In genomic region chr2:109129356-109129920, GRCh38 we compare ENCODE assay signal across 8 cellular contexts. TPM values are rescaled to one million over a fixed set of nuclear protein-coding genes. Genes with fewer than 3 reads are reported as not detected.
DNase-seq lines count a peak whose midpoint lies in the region; ATAC-seq and TF ChIP-seq lines count a peak whose summit lies in the region.

No MANE protein-coding gene starts in this region.

- no peaks in the 10 kb centered on the region for H3K36me3 Mint-ChIP-seq in stimulated activated naive CD8-positive, alpha-beta T cell treated with anti-CD3 and anti-CD28 coated beads, Interleukin-15, Interleukin-2, amounts not matched to agents 100 ng/mL and 50 ng/mL, for 24 hours (ENCODE audit: low read depth)

- no peak overlapping the region for H3K27ac Mint-ChIP-seq in stimulated activated naive CD8-positive, alpha-beta T cell treated with anti-CD3 and anti-CD28 coated beads, Interleukin-15, Interleukin-2, amounts not matched to agents 100 ng/mL and 50 ng/mL, for 24 hours

- H3K4me3 ChIP-seq in coronary artery (peak overlapping the region; percentile 96), right lobe of liver (peak overlapping the region; percentile 49 to 60 (median 54))

- H3K9me3 Mint-ChIP-seq in stimulated activated naive CD8-positive, alpha-beta T cell treated with anti-CD3 and anti-CD28 coated beads, Interleukin-15, Interleukin-2, amounts not matched to agents 100 ng/mL and 50 ng/mL, for 24 hours: no peaks in the 10 kb centered on the region

- H3K27ac ChIP-seq in RWPE1: peak overlapping the region; percentile 72
- H3K27ac ChIP-seq in coronary artery: peak overlapping the region; percentile 87 to 95
- H3K27ac ChIP-seq in right lobe of liver: peak overlapping the region in 1 of 3 donors; percentile 69

- TF ChIP-seq POLR2A in right lobe of liver (IDR thresholded peaks at IDR 0.05): no peak

- no peaks in the 10 kb centered on the region for H3K36me3 ChIP-seq in right lobe of liver

- POLR2A ChIA-PET in RWPE1 (lab: Yijun Ruan, JAX; ENCODE audit: low non-redundant PET): no interaction called here

- peak overlapping the region; percentile 66 for H3K4me3 Mint-ChIP-seq in stimulated activated naive CD8-positive, alpha-beta T cell treated with anti-CD3 and anti-CD28 coated beads, Interleukin-15, Interleukin-2, amounts not matched to agents 100 ng/mL and 50 ng/mL, for 24 hours

- WGBS in right lobe of liver (ENCODE audit: insufficient coverage, low coverage, low lambda C conversion rate, missing lambda C conversion rate): no CpG with 5 or more reads among the region's 70 CpGs

- CTCF ChIA-PET in RWPE1 (lab: Yijun Ruan, JAX): interaction anchor here (0.6 to 1.2 kb wide), 5 partner anchors 97 to 394 kb away, joined by 3 to 4 read pairs (median 3); partner anchors contain the start of gene EDAR

- H3K27me3 Mint-ChIP-seq in stimulated activated naive CD8-positive, alpha-beta T cell treated with anti-CD3 and anti-CD28 coated beads, Interleukin-15, Interleukin-2, amounts not matched to agents 100 ng/mL and 50 ng/mL, for 24 hours: peaks cover 12% of the 10 kb centered on the region

- peak; percentile 48 for DNase-seq in NCI-H748 (lab: John Stamatoyannopoulos, UW; ENCODE audit: unreplicated experiment)
- DNase-seq in NCI-H748 treated with DMSO at 0.1 percent for 48 hours (lab: John Stamatoyannopoulos, UW): no peak
- DNase-seq in RWPE1 (ENCODE audit: low spot score): peak; percentile 18
- DNase-seq in coronary artery (ENCODE audit: low spot score): no peak
- peak in 1 of 3 donors; percentile 32 for DNase-seq in right lobe of liver
- no peak for DNase-seq in NOMO-1 treated with dmso at 0.1 percent for 144 hours (lab: John Stamatoyannopoulos, UW; ENCODE audit: unreplicated experiment)

- no peak for TF ChIP-seq CTCF in RWPE1 (conservative IDR thresholded peaks at IDR 0.05; ENCODE audit: low read depth)
- TF ChIP-seq CTCF in coronary artery (IDR thresholded peaks at IDR 0.05): no peak
- TF ChIP-seq CTCF in right lobe of liver (IDR thresholded peaks at IDR 0.05): no peak

- peaks cover 0 to 19% (median 0%) of the 10 kb centered on the region in 4 donors for H3K4me1 ChIP-seq in right lobe of liver

- H3K4me1 Mint-ChIP-seq in stimulated activated naive CD8-positive, alpha-beta T cell treated with anti-CD3 and anti-CD28 coated beads, Interleukin-15, Interleukin-2, amounts not matched to agents 100 ng/mL and 50 ng/mL, for 24 hours (ENCODE audit: low read depth): peaks cover 47% of the 10 kb centered on the region

- intact Hi-C loops in right lobe of liver (cut with DNase I): loop anchor here in 1 of 2 donors (5.0 kb wide), 1 partner anchor 383 kb away; no protein-coding TSS in a partner anchor

- H3K9me3 ChIP-seq in right lobe of liver: no peaks in the 10 kb centered on the region

- peaks cover 0 to 10% of the 10 kb centered on the region in 2 donors for H3K27me3 ChIP-seq in right lobe of liver

- ATAC-seq in right lobe of liver (peak; percentile 4 to 38 (median 26)), GM19035 (IDR thresholded peaks at IDR 0.05; ENCODE audit: unreplicated experiment) (no peak)

RNA-seq across cellular contexts. Expression of gene SH3RF3, which starts 0.4 kb away (rescaled TPM):
- total RNA-seq in right lobe of liver: 1 to 10 TPM in 4 of 6 experiments, under 1 TPM in 2; 0.68 to 1.6 (median 1.2) TPM

Comparison
In these comparisons a context has a peak if more than half of its experiments do, and no peak if none do; other contexts are left out.
1. DNase-seq: peak in NCI-H748 (single experiment) and RWPE1 (single experiment); none in NCI-H748 treated with DMSO at 0.1 percent for 48 hours (single experiment), coronary artery (single experiment) and NOMO-1 treated with dmso at 0.1 percent for 144 hours (single experiment).